Comparison of ENCODE assay signal across 8 cellular contexts in the genomic region with DNA sequence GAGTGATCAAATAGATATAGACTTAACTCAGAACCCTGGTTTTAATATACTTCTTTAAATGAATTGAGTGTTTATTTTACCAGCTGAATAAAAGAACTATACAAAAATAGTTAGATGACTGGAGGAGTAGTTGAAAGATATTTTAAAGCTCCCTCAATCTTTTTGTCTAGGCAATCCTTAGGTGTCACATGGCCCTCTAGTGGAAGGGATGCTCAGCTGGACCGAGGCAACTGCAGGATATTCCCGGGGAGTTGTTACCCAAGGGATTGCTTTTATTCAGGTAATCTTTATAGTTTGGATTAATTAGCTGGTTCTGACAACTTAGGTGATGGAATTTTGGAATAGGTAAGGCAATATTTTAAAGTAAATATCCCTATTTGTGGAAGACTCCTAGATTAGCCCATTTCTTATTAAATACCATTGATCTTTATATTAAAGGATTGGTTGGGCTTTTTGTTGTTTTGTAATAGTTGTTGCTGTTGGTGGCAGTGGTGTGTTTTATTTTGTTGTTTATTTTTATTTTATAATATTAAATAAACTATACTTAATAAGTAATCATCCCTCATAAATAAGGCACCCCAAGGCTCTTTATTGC. TPM values are rescaled to one million over a fixed set of nuclear protein-coding genes. Genes with fewer than 3 reads are reported as not detected.
A peak's percentile ranks its signal among the peaks of the same experiment; 100 is the strongest.
DNase-seq lines count a peak whose midpoint lies in the region; ATAC-seq, FAIRE-seq and TF ChIP-seq lines count a peak whose summit lies in the region.

No MANE protein-coding gene starts in this region.

- no peak overlapping the region for H3K56ac ChIP-seq in H1 (replicated peaks; ENCODE audit: insufficient read length, low read depth, low read length)

- no peaks in the 10 kb centered on the region for H4K20me1 ChIP-seq in H1 (replicated peaks in 1 of 2; ENCODE audit: control insufficient read depth in 1 of 2, insufficient read depth in 2 of 2, low read length in 2 of 2)

- peak; percentile 76 to 79 for TF ChIP-seq RAD21 in H1 (IDR thresholded peaks at IDR 0.05 in 1 of 2, conservative IDR thresholded peaks at IDR 0.05 in 1 of 2; ENCODE audit: low read depth in 2 of 2, low read length in 2 of 2)

- H2BK5ac ChIP-seq in H1 (ENCODE audit: low read depth, low read length) = no peak overlapping the region

- no peak overlapping the region for H4K5ac ChIP-seq in H1 (ENCODE audit: insufficient read length, low read depth, low read length)

- no peak overlapping the region for H2AK5ac ChIP-seq in H1 (ENCODE audit: low read depth, low read length)

- DNase-seq in NCI-H524 (lab: John Stamatoyannopoulos, UW) (peak; percentile 4 to 34), NCI-H524 treated with DMSO at 0.1 percent for 48 hours (lab: John Stamatoyannopoulos, UW) (no peak), NCI-H526 treated with DMSO at 0.1 percent for 48 hours (lab: John Stamatoyannopoulos, UW) (peak; percentile 13), H1 (ENCODE audit: low read depth in 1 of 2, low spot score in 2 of 2) (peak in 1 of 2 experiments; percentile 5), non-pigmented ciliary epithelial cell (ENCODE audit: low read depth) (peak; percentile 17), NCI-H1048 (lab: John Stamatoyannopoulos, UW) (no peak)
- DNase-seq in activated CD8-positive, alpha-beta memory T cell treated with anti-CD3 and anti-CD28 coated beads, Interleukin-2, amount 50 U/mL, for 4 hours = no peak

- H3K4me1 ChIP-seq in H1 (replicated peaks in 1 of 4; ENCODE audit: control insufficient read depth in 3 of 4, insufficient read depth in 4 of 4, low read length in 3 of 4) = no peaks in the 10 kb centered on the region

- no peak overlapping the region for H2BK20ac ChIP-seq in H1 (ENCODE audit: low read length)

- H3K4ac ChIP-seq in H1 (replicated peaks; ENCODE audit: insufficient read length, low read depth, low read length) = no peak overlapping the region

- H3K18ac ChIP-seq in H1 (ENCODE audit: extremely low read depth, low read length) = no peak overlapping the region

- H3K23me2 ChIP-seq in H1 (ENCODE audit: low read depth, low read length) = no peaks in the 10 kb centered on the region

- no peak overlapping the region for H3K4me3 ChIP-seq in H1 (ENCODE audit: extremely low read depth in 1 of 4, insufficient read depth in 2 of 4, low read depth in 3 of 4, low read length in 4 of 4)

- no peaks in the 10 kb centered on the region for H3K27me3 ChIP-seq in H1 (replicated peaks in 1 of 4; ENCODE audit: control insufficient read depth in 3 of 4, extremely low read depth in 1 of 4, insufficient read depth in 3 of 4, low read length in 3 of 4)

- TF ChIP-seq CTCF in H1 (IDR thresholded peaks at IDR 0.05; ENCODE audit: control extremely low read depth in 1 of 3, insufficient read depth in 1 of 3, low read depth in 1 of 3, low read length in 3 of 3) = peak; percentile 71 to 74 (median 73)

- H3K79me2 ChIP-seq in H1 (ENCODE audit: control insufficient read depth in 1 of 2, insufficient read depth in 2 of 2, low read length in 2 of 2) = no peaks in the 10 kb centered on the region

- no peak for ATAC-seq in GM18909 (IDR thresholded peaks at IDR 0.05; ENCODE audit: poor library complexity, unreplicated experiment)

- H2BK120ac ChIP-seq in H1 (replicated peaks; ENCODE audit: low read depth, low read length) = no peak overlapping the region

- TF ChIP-seq POLR2A in H1 (IDR thresholded peaks at IDR 0.05; ENCODE audit: control extremely low read depth in 1 of 2, low read depth in 2 of 2, low read length in 2 of 2) = no peak

- H3K9ac ChIP-seq in H1 (replicated peaks in 1 of 4; ENCODE audit: extremely low read depth in 1 of 4, low read depth in 3 of 4, low read length in 3 of 4) = no peak overlapping the region

- no peak overlapping the region for H2AFZ ChIP-seq in H1 (ENCODE audit: low read length)

- no peak overlapping the region for H2BK15ac ChIP-seq in H1 (ENCODE audit: low read length)

- H3K4me2 ChIP-seq in H1 (ENCODE audit: insufficient read depth in 1 of 2, low read depth in 2 of 2, low read length in 2 of 2) = no peak overlapping the region

- H3K36me3 ChIP-seq in H1 (ENCODE audit: control insufficient read depth in 2 of 4, insufficient read depth in 4 of 4, low read length in 3 of 4) = peaks cover 0 to 18% (median 1%) of the 10 kb centered on the region in 4 experiments; a peak in 3 of 8 replicates

- FAIRE-seq in H1 (lab: Jason Lieb, UNC) = peak; percentile 70

- no peak overlapping the region for H3K14ac ChIP-seq in H1 (ENCODE audit: insufficient read length)

- TF ChIP-seq EP300 in H1 (IDR thresholded peaks at IDR 0.05; ENCODE audit: borderline replicate concordance in 1 of 2, low read depth in 2 of 2, low read length in 2 of 2) = no peak

- no peak overlapping the region for H4K8ac ChIP-seq in H1 (ENCODE audit: extremely low read depth, insufficient read depth, low read length)

- H3K79me1 ChIP-seq in H1 (ENCODE audit: low read depth, low read length) = no peaks in the 10 kb centered on the region

- CTCF ChIA-PET in H1 (lab: Charles Lee; ENCODE audit: partially characterized antibody) = interaction anchor here (0.6 to 3.3 kb wide), 23 partner anchors 10 to 199 kb away, joined by 3 to 21 read pairs (median 4); no protein-coding TSS in a partner anchor

- H2BK12ac ChIP-seq in H1 (ENCODE audit: low read depth, low read length) = no peak overlapping the region

- H4K91ac ChIP-seq in H1 (replicated peaks; ENCODE audit: insufficient read length, low read length) = no peak overlapping the region

- H3K27ac ChIP-seq in H1 (ENCODE audit: low read depth, low read length) = no peak overlapping the region

- POLR2A ChIA-PET in H1 (lab: Charles Lee; ENCODE audit: partially characterized antibody) = interaction anchor here (0.8 to 1.7 kb wide), 2 partner anchors 13 to 58 kb away, joined by 3 to 4 read pairs; a partner anchor contains a TSS

- WGBS in H1 (ENCODE audit: extremely low coverage in 1 of 2, insufficient coverage in 1 of 2, insufficient read length in 1 of 2, insufficient replicate concordance in 2 of 2, low coverage in 1 of 2, low lambda C conversion rate in 2 of 2, missing lambda C conversion rate in 1 of 2), 2 experiments = 54% methylated on average over 2 of the region's 2 CpGs; no CpG with 5 or more reads in 1 of the 2 experiments

- H3K9me3 ChIP-seq in H1 (ENCODE audit: insufficient read depth in 2 of 2, low read depth in 1 of 2, low read length in 1 of 2) = no peaks in the 10 kb centered on the region

- no peak overlapping the region for H3K23ac ChIP-seq in H1 (ENCODE audit: insufficient read length)

TF ChIP-seq in H1, 55 proteins besides CTCF, POLR2A, EP300 and RAD21:
- TF ChIP-seq CBX5 (IDR thresholded peaks at IDR 0.05; ENCODE audit: low read depth, low read length) (no peak), TEAD4 (IDR thresholded peaks at IDR 0.05; ENCODE audit: low read depth, low read length) (peak; percentile 79)

RNA-seq across cellular contexts. Expression of a gene that starts 57.1 kb away (rescaled TPM):
- total RNA-seq in H1 (2021; fragmentation: NEBNext Ultra II Directional; extraction: Animal tissue kit (Norgen Biotek cat#: 25700)) = 27.6 and 32.1 TPM in 2 replicates
- polyA plus RNA-seq in H1 (2011; rRNA removed) = 17.3 and 28.9 TPM in 2 replicates
- polyA plus RNA-seq in H1 (2011; cell fraction: cytosol; rRNA removed) = 26.9 TPM
- polyA plus RNA-seq in H1 (2011; cell fraction: nucleus; rRNA removed) = 49.1 TPM
- 20.6 to 32.5 TPM (median 27.1 TPM) in 4 replicates for polyA plus RNA-seq in H1 (2012, experiment 1 of 2)
- 1.3 TPM for polyA plus RNA-seq in H1 (2012, experiment 2 of 2)
- polyA plus RNA-seq in H1 (2013, experiment 1 of 2) = 15.8 TPM
- 14.0 TPM for polyA plus RNA-seq in H1 (2013, experiment 2 of 2)
- polyA minus RNA-seq in H1 (2011; rRNA and poly(A)+ RNA removed) = 149 and 270 TPM in 2 replicates
- 38.8 TPM for polyA minus RNA-seq in H1 (2011; cell fraction: cytosol; rRNA and poly(A)+ RNA removed)
- polyA minus RNA-seq in H1 (2011; cell fraction: nucleus; rRNA and poly(A)+ RNA removed) = 145 TPM

RNA-seq across cellular contexts. Expression of a gene that starts 57.8 kb away (rescaled TPM):
- total RNA-seq in H1 (2021; fragmentation: NEBNext Ultra II Directional; extraction: Animal tissue kit (Norgen Biotek cat#: 25700)) = 227 and 228 TPM in 2 replicates
- 103 and 149 TPM in 2 replicates for polyA plus RNA-seq in H1 (2011; rRNA removed)
- polyA plus RNA-seq in H1 (2011; cell fraction: cytosol; rRNA removed) = 211 TPM
- 80.4 TPM for polyA plus RNA-seq in H1 (2011; cell fraction: nucleus; rRNA removed)
- polyA plus RNA-seq in H1 (2012, experiment 1 of 2) = 255 to 315 TPM (median 276 TPM) in 4 replicates
- 227 TPM for polyA plus RNA-seq in H1 (2012, experiment 2 of 2)
- polyA plus RNA-seq in H1 (2013, experiment 1 of 2) = 118 TPM
- polyA plus RNA-seq in H1 (2013, experiment 2 of 2) = 127 TPM
- 89.9 and 98.2 TPM in 2 replicates for polyA minus RNA-seq in H1 (2011; rRNA and poly(A)+ RNA removed)
- polyA minus RNA-seq in H1 (2011; cell fraction: cytosol; rRNA and poly(A)+ RNA removed) = 50.3 TPM
- polyA minus RNA-seq in H1 (2011; cell fraction: nucleus; rRNA and poly(A)+ RNA removed) = 71.4 TPM

Comparison
In these comparisons a context has a peak if more than half of its experiments do, and no peak if none do; other contexts are left out.
1. DNase-seq: peak in NCI-H524 (2 of 2), NCI-H526 treated with DMSO at 0.1 percent for 48 hours (single experiment) and non-pigmented ciliary epithelial cell (single experiment); none in NCI-H524 treated with DMSO at 0.1 percent for 48 hours (single experiment), activated CD8-positive, alpha-beta memory T cell treated with anti-CD3 and anti-CD28 coated beads, Interleukin-2, amount 50 U/mL, for 4 hours (single experiment) and NCI-H1048 (single experiment).